8 cellular contexts compared by ENCODE assay signal in the genomic region with DNA sequence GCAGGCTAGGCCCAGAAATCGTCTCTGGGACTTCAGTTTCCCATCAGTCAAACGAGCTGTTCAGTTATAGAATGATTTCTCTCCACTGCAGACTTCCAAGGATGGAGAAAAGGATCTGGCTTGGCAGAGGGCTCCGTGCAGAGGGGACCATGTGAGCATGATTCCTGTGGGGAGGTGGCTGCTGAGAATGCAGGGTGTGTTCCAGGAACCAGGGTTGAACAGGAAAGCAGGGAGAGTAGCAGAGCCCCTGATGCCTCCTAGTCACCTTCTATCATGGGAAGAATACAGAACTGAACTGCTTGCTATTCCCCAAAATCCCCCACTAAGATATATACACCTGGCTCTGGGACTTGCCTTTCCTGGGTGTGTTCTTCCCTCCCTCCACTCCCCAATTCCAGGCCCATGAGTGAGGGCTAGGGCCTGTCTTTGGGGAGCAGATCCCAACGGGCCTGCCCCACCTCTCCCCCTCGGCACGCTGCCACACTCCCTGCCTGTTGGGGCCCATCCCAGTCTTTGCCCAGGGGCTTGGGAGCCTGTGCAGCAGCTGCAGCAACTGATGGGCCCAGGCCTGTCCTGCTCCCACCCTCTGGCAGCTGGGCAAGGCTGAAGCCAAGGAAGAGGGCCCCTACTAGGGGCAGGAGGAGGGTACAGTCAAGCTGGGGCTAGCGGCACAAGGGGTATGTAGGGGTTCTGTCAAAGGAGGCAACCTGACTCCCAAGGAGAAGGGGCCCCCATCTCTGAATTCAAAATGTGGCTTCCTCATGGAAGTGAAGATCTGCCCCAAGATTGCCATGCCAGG. TPM values are rescaled to one million over a fixed set of nuclear protein-coding genes. Genes with fewer than 3 reads are reported as not detected.
DNase-seq lines count a peak whose midpoint lies in the region; FAIRE-seq and TF ChIP-seq lines count a peak whose summit lies in the region.

No MANE protein-coding gene starts in this region.

- no peak for TF ChIP-seq CTCF in AG09309 (IDR thresholded peaks at IDR 0.05; ENCODE audit: control insufficient read depth, insufficient read depth, low read depth, low read length, missing control alignments)
- no peak for TF ChIP-seq CTCF in endothelial cell of umbilical vein (IDR thresholded peaks at IDR 0.05; ENCODE audit: extremely low read depth in 1 of 2, insufficient read depth in 1 of 2, low read depth in 1 of 2, low read length in 2 of 2)
- TF ChIP-seq CTCF in neural crest cell (conservative IDR thresholded peaks at IDR 0.05) = no peak

- no peaks in the 10 kb centered on the region for H4K20me1 ChIP-seq in endothelial cell of umbilical vein (replicated peaks; ENCODE audit: control insufficient read depth, extremely low read depth, insufficient read depth, low read length)

- POLR2A ChIA-PET in endothelial cell of umbilical vein (lab: Charles Lee) = no interaction called here

- H3K4me3 Mint-ChIP-seq in neural crest cell = peak overlapping the region; percentile 92

- H3K9me1 ChIP-seq in endothelial cell of umbilical vein (replicated peaks; ENCODE audit: control insufficient read depth, extremely low read depth, insufficient read depth, low read length) = no peaks in the 10 kb centered on the region

- peak overlapping the region; percentile 87 for H3K9ac ChIP-seq in endothelial cell of umbilical vein (replicated peaks; ENCODE audit: extremely low read depth, insufficient read depth, low read length)

- H3K79me2 ChIP-seq in endothelial cell of umbilical vein (ENCODE audit: control insufficient read depth, insufficient read depth, low read length) = peaks cover 46% of the 10 kb centered on the region

- TF ChIP-seq POLR2A in endothelial cell of umbilical vein (IDR thresholded peaks at IDR 0.05; ENCODE audit: low read depth, low read length) = no peak

- peak; percentile 15 for FAIRE-seq in endothelial cell of umbilical vein (lab: Jason Lieb, UNC)

- no TSS peak for BruUV-seq in endothelial cell of umbilical vein (replicated peaks; lab: Mats Ljungman, UMichigan)

- H3K36me3 ChIP-seq in MG63 (peaks cover 46% of the 10 kb centered on the region), endothelial cell of umbilical vein (ENCODE audit: control insufficient read depth in 2 of 2, extremely low read depth in 1 of 2, insufficient read depth in 2 of 2, low read length in 2 of 2) (peaks cover 4 to 16% of the 10 kb centered on the region in 2 experiments)

- intact Hi-C loops in endothelial cell of umbilical vein (cut with micrococcal nuclease) = no loop called here

- H3K4me2 ChIP-seq in endothelial cell of umbilical vein (ENCODE audit: insufficient read depth, low read length) = peak overlapping the region; percentile 98

- dilution Hi-C loops in endothelial cell of umbilical vein (cut with MboI; ENCODE audit: extremely low pct_ligation_motif_present, low sequenced_read_pairs) = no loop called here

- H2AFZ ChIP-seq in endothelial cell of umbilical vein (ENCODE audit: low read depth, low read length) = no peak overlapping the region

- peaks cover 57% of the 10 kb centered on the region for H3K4me1 ChIP-seq in endothelial cell of umbilical vein (ENCODE audit: control insufficient read depth, extremely low read depth, insufficient read depth, low read length)

- H3K27me3 ChIP-seq in MG63 (no peaks in the 10 kb centered on the region), endothelial cell of umbilical vein (ENCODE audit: control insufficient read depth in 2 of 2, insufficient read depth in 2 of 2, low read length in 2 of 2) (no peaks in the 10 kb centered on the region)

- no peaks in the 10 kb centered on the region for H3K27me3 Mint-ChIP-seq in neural crest cell (ENCODE audit: low read depth)

- H3K4me3 ChIP-seq in AG09309 (ENCODE audit: control insufficient read depth, low read depth, low read length) = peak overlapping the region; percentile 80
- H3K4me3 ChIP-seq in MG63 = peak overlapping the region; percentile 78
- peak overlapping the region in 1 of 3 experiments; percentile 94 for H3K4me3 ChIP-seq in endothelial cell of umbilical vein (replicated peaks in 1 of 3; ENCODE audit: insufficient read depth in 1 of 3, low read depth in 1 of 3, low read length in 3 of 3)

- peaks cover 53% of the 10 kb centered on the region for H3K4me1 Mint-ChIP-seq in neural crest cell

- H3K9me3 ChIP-seq in MG63 = no peaks in the 10 kb centered on the region
- no peaks in the 10 kb centered on the region for H3K9me3 ChIP-seq in endothelial cell of umbilical vein (replicated peaks; ENCODE audit: control insufficient read depth, insufficient read depth, low read length)

- peaks cover 6% of the 10 kb centered on the region for H3K36me3 Mint-ChIP-seq in neural crest cell (ENCODE audit: low read depth)

- no peaks in the 10 kb centered on the region for H3K9me3 Mint-ChIP-seq in neural crest cell

- H3K27ac ChIP-seq in endothelial cell of umbilical vein (ENCODE audit: insufficient read depth, low read depth, low read length) = peak overlapping the region; percentile 87

- no peak for DNase-seq in AG09309 (ENCODE audit: low read depth)
- no peak for DNase-seq in MG63
- DNase-seq in endothelial cell of umbilical vein (ENCODE audit: low read depth, low spot score) = no peak
- DNase-seq in neural crest cell (ENCODE audit: low read depth, low spot score) = no peak
- no peak for DNase-seq in foreskin melanocyte
- DNase-seq in activated CD4-positive, alpha-beta T cell treated with anti-CD3 and anti-CD28 coated beads for 4 hours = no peak
- DNase-seq in nucleus accumbens (lab: John Stamatoyannopoulos, UW) = no peak
- DNase-seq in T-helper 1 cell = no peak

- H3K27ac Mint-ChIP-seq in neural crest cell (ENCODE audit: unreplicated experiment) = peak overlapping the region; percentile 5

- CTCF ChIA-PET in endothelial cell of umbilical vein (lab: Charles Lee) = interaction anchor here (2.6 kb wide), 1 partner anchor 8 kb away, joined by 39 read pairs; no protein-coding TSS in a partner anchor

RNA-seq across cellular contexts. Expression of a gene that starts 3.3 kb away (rescaled TPM):
- 60.8 and 69.6 TPM in 2 replicates for total RNA-seq in MG63 (2014; rRNA removed; shearing (Covaris generic); ENCODE audit: low replicate concordance)
- 54.1 and 61.7 TPM in 2 replicates for total RNA-seq in endothelial cell of umbilical vein
- 50.0 and 50.7 TPM in 2 replicates for polyA plus RNA-seq in endothelial cell of umbilical vein
- 41.4 and 44.7 TPM in 2 replicates for polyA plus RNA-seq in endothelial cell of umbilical vein (2011; cell fraction: cytosol; rRNA removed)
- 64.2 and 66.4 TPM in 2 replicates for polyA plus RNA-seq in endothelial cell of umbilical vein (2011; cell fraction: nucleus; rRNA removed)
- 24.6 and 40.3 TPM in 2 replicates for polyA plus RNA-seq in endothelial cell of umbilical vein (2012)
- 144 and 157 TPM in 2 replicates for polyA minus RNA-seq in endothelial cell of umbilical vein
- 62.4 TPM for polyA minus RNA-seq in endothelial cell of umbilical vein (2011; cell fraction: cytosol; rRNA and poly(A)+ RNA removed)
- 65.9 and 69.6 TPM in 2 replicates for polyA minus RNA-seq in endothelial cell of umbilical vein (2011; cell fraction: nucleus; rRNA and poly(A)+ RNA removed)
- total RNA-seq in neural crest cell = 32.8 and 33.1 TPM in 2 replicates

RNA-seq across cellular contexts. Expression of a gene that starts 22.2 kb away (rescaled TPM):
- total RNA-seq in MG63 (2014; rRNA removed; shearing (Covaris generic); ENCODE audit: low replicate concordance) = 41.3 and 76.1 TPM in 2 replicates
- total RNA-seq in endothelial cell of umbilical vein (33.8 and 37.4 TPM in 2 replicates), neural crest cell (58.7 and 62.7 TPM in 2 replicates)
- 23.5 and 30.3 TPM in 2 replicates for polyA plus RNA-seq in endothelial cell of umbilical vein
- 40.9 and 41.1 TPM in 2 replicates for polyA plus RNA-seq in endothelial cell of umbilical vein (2011; cell fraction: cytosol; rRNA removed)
- 60.0 and 60.8 TPM in 2 replicates for polyA plus RNA-seq in endothelial cell of umbilical vein (2011; cell fraction: nucleus; rRNA removed)
- 29.9 and 35.9 TPM in 2 replicates for polyA plus RNA-seq in endothelial cell of umbilical vein (2012)
- polyA minus RNA-seq in endothelial cell of umbilical vein = 23.1 and 29.5 TPM in 2 replicates
- 29.3 TPM for polyA minus RNA-seq in endothelial cell of umbilical vein (2011; cell fraction: cytosol; rRNA and poly(A)+ RNA removed)
- polyA minus RNA-seq in endothelial cell of umbilical vein (2011; cell fraction: nucleus; rRNA and poly(A)+ RNA removed) = 17.8 and 31.6 TPM in 2 replicates

RNA-seq across cellular contexts. Expression of a gene that starts 30.9 kb away (rescaled TPM):
- 3.7 and 12.3 TPM in 2 replicates for total RNA-seq in MG63 (2014; rRNA removed; shearing (Covaris generic); ENCODE audit: low replicate concordance)
- total RNA-seq in endothelial cell of umbilical vein (5.4 and 7.1 TPM in 2 replicates), neural crest cell (11.5 and 13.6 TPM in 2 replicates)
- polyA plus RNA-seq in endothelial cell of umbilical vein = 9.2 and 10.0 TPM in 2 replicates
- polyA plus RNA-seq in endothelial cell of umbilical vein (2011; cell fraction: cytosol; rRNA removed) = 9.5 and 10.0 TPM in 2 replicates
- polyA plus RNA-seq in endothelial cell of umbilical vein (2011; cell fraction: nucleus; rRNA removed) = 11.5 and 18.1 TPM in 2 replicates
- polyA plus RNA-seq in endothelial cell of umbilical vein (2012) = 5.9 and 6.8 TPM in 2 replicates
- 16.4 and 19.1 TPM in 2 replicates for polyA minus RNA-seq in endothelial cell of umbilical vein
- 5.2 TPM for polyA minus RNA-seq in endothelial cell of umbilical vein (2011; cell fraction: cytosol; rRNA and poly(A)+ RNA removed)
- polyA minus RNA-seq in endothelial cell of umbilical vein (2011; cell fraction: nucleus; rRNA and poly(A)+ RNA removed) = 5.0 and 6.1 TPM in 2 replicates

RNA-seq across cellular contexts. Expression of a gene that starts 49.9 kb away (rescaled TPM):
- 99.2 and 100 TPM in 2 replicates for total RNA-seq in MG63 (2014; rRNA removed; shearing (Covaris generic); ENCODE audit: low replicate concordance)
- total RNA-seq in endothelial cell of umbilical vein (67.2 and 73.1 TPM in 2 replicates), neural crest cell (134 and 136 TPM in 2 replicates)
- 185 and 197 TPM in 2 replicates for polyA plus RNA-seq in endothelial cell of umbilical vein
- polyA plus RNA-seq in endothelial cell of umbilical vein (2011; cell fraction: cytosol; rRNA removed) = 149 and 155 TPM in 2 replicates
- 153 and 169 TPM in 2 replicates for polyA plus RNA-seq in endothelial cell of umbilical vein (2011; cell fraction: nucleus; rRNA removed)
- polyA plus RNA-seq in endothelial cell of umbilical vein (2012) = 59.8 and 91.5 TPM in 2 replicates
- 170 and 188 TPM in 2 replicates for polyA minus RNA-seq in endothelial cell of umbilical vein
- polyA minus RNA-seq in endothelial cell of umbilical vein (2011; cell fraction: cytosol; rRNA and poly(A)+ RNA removed) = 142 TPM
- 38.8 and 62.8 TPM in 2 replicates for polyA minus RNA-seq in endothelial cell of umbilical vein (2011; cell fraction: nucleus; rRNA and poly(A)+ RNA removed)

RNA-seq across cellular contexts. Expression of a gene that starts 55.6 kb away (rescaled TPM):
- 170 and 273 TPM in 2 replicates for total RNA-seq in MG63 (2014; rRNA removed; shearing (Covaris generic); ENCODE audit: low replicate concordance)
- total RNA-seq in endothelial cell of umbilical vein = 214 and 236 TPM in 2 replicates
- polyA plus RNA-seq in endothelial cell of umbilical vein = 459 and 464 TPM in 2 replicates
- 355 and 404 TPM in 2 replicates for polyA plus RNA-seq in endothelial cell of umbilical vein (2011; cell fraction: cytosol; rRNA removed)
- 144 and 152 TPM in 2 replicates for polyA plus RNA-seq in endothelial cell of umbilical vein (2011; cell fraction: nucleus; rRNA removed)
- polyA plus RNA-seq in endothelial cell of umbilical vein (2012) = 223 and 262 TPM in 2 replicates
- polyA minus RNA-seq in endothelial cell of umbilical vein = 286 and 312 TPM in 2 replicates
- polyA minus RNA-seq in endothelial cell of umbilical vein (2011; cell fraction: cytosol; rRNA and poly(A)+ RNA removed) = 207 TPM
- polyA minus RNA-seq in endothelial cell of umbilical vein (2011; cell fraction: nucleus; rRNA and poly(A)+ RNA removed) = 42.4 and 46.8 TPM in 2 replicates
- total RNA-seq in neural crest cell = 199 and 215 TPM in 2 replicates
